2 cellular contexts compared by ENCODE assay signal in genomic region chr15:66698971-66699370, GRCh38.
TF ChIP-seq lines count a peak whose summit lies in the region.

No MANE protein-coding gene starts in this region.

TF ChIP-seq in GM23338, 12 proteins besides CTCF, POLR2A, EP300 and RAD21 (continued from another document):
- TF ChIP-seq JUNB (IDR thresholded peaks at IDR 0.05; ENCODE audit: unreplicated experiment) (no peak), ZNF114 (CRISPR knock-in tag; IDR thresholded peaks at IDR 0.05) (no peak), REST (IDR thresholded peaks at IDR 0.05; ENCODE audit: unreplicated experiment) (no peak), POLR2AphosphoS5 (IDR thresholded peaks at IDR 0.05; ENCODE audit: low read depth) (no peak), STAT1 (IDR thresholded peaks at IDR 0.05; ENCODE audit: unreplicated experiment) (no peak), NANOG (IDR thresholded peaks at IDR 0.05; ENCODE audit: borderline replicate concordance) (no peak), ZNF462 (CRISPR knock-in tag; IDR thresholded peaks at IDR 0.05) (no peak), ETS1 (IDR thresholded peaks at IDR 0.05) (no peak), ZNF331 (CRISPR knock-in tag; IDR thresholded peaks at IDR 0.05; ENCODE audit: low read depth) (no peak), CREB1 (CRISPR knock-in tag; IDR thresholded peaks at IDR 0.05; ENCODE audit: low read depth) (no peak)

TF ChIP-seq in K562, 482 proteins besides CTCF, POLR2A, EP300 and RAD21:
- TF ChIP-seq MLX (CRISPR knock-in tag; conservative IDR thresholded peaks at IDR 0.05), result no peak
- TF ChIP-seq MAX (CRISPR knock-in tag; IDR thresholded peaks at IDR 0.05), result no peak
- no peak for TF ChIP-seq ZNF583 (CRISPR knock-in tag; IDR thresholded peaks at IDR 0.05)
- TF ChIP-seq NFATC3 (IDR thresholded peaks at IDR 0.05), result no peak
- TF ChIP-seq MNT (conservative IDR thresholded peaks at IDR 0.05), result no peak
- TF ChIP-seq CHAMP1 (IDR thresholded peaks at IDR 0.05), result no peak
- no peak for TF ChIP-seq PCBP2 (IDR thresholded peaks at IDR 0.05; ENCODE audit: low read depth, low read length, poor library complexity, severe bottlenecking)
- TF ChIP-seq ZBTB5 (IDR thresholded peaks at IDR 0.05), result no peak
- no peak for TF ChIP-seq TFAM (CRISPR knock-in tag; conservative IDR thresholded peaks at IDR 0.05)
- TF ChIP-seq HDAC3 (IDR thresholded peaks at IDR 0.05; ENCODE audit: borderline replicate concordance, partially characterized antibody), result no peak
- TF ChIP-seq ZNF398 (CRISPR knock-in tag; IDR thresholded peaks at IDR 0.05), result no peak
- TF ChIP-seq YY1 (IDR thresholded peaks at IDR 0.05; ENCODE audit: borderline replicate concordance in 1 of 3, control insufficient read depth in 1 of 3, extremely low read depth in 1 of 3, insufficient read depth in 3 of 3, insufficient read length in 1 of 3, insufficient replicate concordance in 2 of 3, low read depth in 1 of 3, low read length in 2 of 3), result no peak
- TF ChIP-seq PRDM10 (IDR thresholded peaks at IDR 0.05; ENCODE audit: partially characterized antibody), result no peak
- TF ChIP-seq AFF4 (CRISPR knock-in tag; IDR thresholded peaks at IDR 0.05), result no peak
- TF ChIP-seq RUNX1 (IDR thresholded peaks at IDR 0.05; ENCODE audit: low read depth), result no peak
- TF ChIP-seq ZNF584 (CRISPR knock-in tag; IDR thresholded peaks at IDR 0.05; ENCODE audit: low read depth), result no peak
- no peak for TF ChIP-seq ZNF184 (CRISPR knock-in tag; IDR thresholded peaks at IDR 0.05)
- TF ChIP-seq MYC (IDR thresholded peaks at IDR 0.05; ENCODE audit: low read depth, low read length), result no peak
- TF ChIP-seq MYC (CRISPR knock-in tag; IDR thresholded peaks at IDR 0.05; ENCODE audit: borderline replicate concordance, low read depth), result no peak
- TF ChIP-seq THAP12 (CRISPR knock-in tag; IDR thresholded peaks at IDR 0.05), result no peak
- no peak for TF ChIP-seq ZNF609 (CRISPR knock-in tag; IDR thresholded peaks at IDR 0.05; ENCODE audit: borderline replicate concordance)
